Comparison of ENCODE assay signal across 13 cellular contexts in genomic region chr3:168116279-168116678, GRCh38. TPM values are rescaled to one million over a fixed set of nuclear protein-coding genes. Genes with fewer than 3 reads are reported as not detected.
DNase-seq lines count a peak whose midpoint lies in the region; ATAC-seq and TF ChIP-seq lines count a peak whose summit lies in the region.
"Had no signal": no experiment of that assay in that cellular context is flagged by ENCODE, and none has a peak within 500 bp of the region (broad histone marks: within the 10 kb centered on the region; RNA-seq: fewer than 3 reads in every experiment).

No MANE protein-coding gene starts in this region.

- H3K27me3 ChIP-seq in left ventricle myocardium inferior (ENCODE audit: low read depth), result no peaks in the 10 kb centered on the region
- no peaks in the 10 kb centered on the region for H3K27me3 ChIP-seq in gastrocnemius medialis

- peaks cover 24% of the 10 kb centered on the region for H3K4me1 ChIP-seq in left ventricle myocardium inferior
- peaks cover 6 to 7% of the 10 kb centered on the region in 2 donors for H3K4me1 ChIP-seq in gastrocnemius medialis
- H3K4me1 ChIP-seq: parathyroid adenoma had no signal

- no peaks in the 10 kb centered on the region for H3K9me3 Mint-ChIP-seq in activated naive CD8-positive, alpha-beta T cell treated with anti-CD3 and anti-CD28 coated beads for 36 hours
- H3K9me3 Mint-ChIP-seq: activated T-helper 2 cell treated with anti-CD3 and anti-CD28 coated beads, Interferon-gamma antibody, Interleukin-2, Interleukin-4, amounts not matched to agents 10 μg/mL and 5 μg/mL and 100 μg/mL, durations not matched to agents 14 hours and 24 hours and 36 hours; CD4-positive, alpha-beta T cell had no signal

- H3K4me3 ChIP-seq in left ventricle myocardium inferior, result no peak overlapping the region
- no peak overlapping the region for H3K4me3 ChIP-seq in gastrocnemius medialis

- H3K27ac ChIP-seq in left ventricle myocardium inferior (replicated peaks), result peak overlapping the region; percentile 15
- no peak overlapping the region for H3K27ac ChIP-seq in gastrocnemius medialis
- H3K27ac ChIP-seq: parathyroid adenoma had no signal

- no peaks in the 10 kb centered on the region for H3K36me3 Mint-ChIP-seq in activated naive CD8-positive, alpha-beta T cell treated with anti-CD3 and anti-CD28 coated beads for 36 hours

- TF ChIP-seq CTCF in left ventricle myocardium inferior (IDR thresholded peaks at IDR 0.05; ENCODE audit: borderline replicate concordance) (no peak), gastrocnemius medialis (IDR thresholded peaks at IDR 0.05 in 4 of 5, conservative IDR thresholded peaks at IDR 0.05 in 1 of 5) (no peak)

- H3K36me3 ChIP-seq in left ventricle myocardium inferior (no peaks in the 10 kb centered on the region), gastrocnemius medialis (no peaks in the 10 kb centered on the region)

- no peak overlapping the region for H3K4me3 Mint-ChIP-seq in activated naive CD8-positive, alpha-beta T cell treated with anti-CD3 and anti-CD28 coated beads for 36 hours
- H3K4me3 Mint-ChIP-seq: CD4-positive, alpha-beta T cell had no signal

- peak; percentile 45 to 73 for ATAC-seq in gastrocnemius medialis
- no peak for ATAC-seq in HG03280 (IDR thresholded peaks at IDR 0.05; ENCODE audit: unreplicated experiment)

- in situ Hi-C loops in gastrocnemius medialis (cut with MboI; ENCODE audit: low sequenced_read_pairs in 4 of 4), result no loop called here

- H3K4me1 Mint-ChIP-seq in activated naive CD8-positive, alpha-beta T cell treated with anti-CD3 and anti-CD28 coated beads for 36 hours, result no peaks in the 10 kb centered on the region

- peak; percentile 45 for DNase-seq in M059J (ENCODE audit: low read depth)
- DNase-seq in astrocyte of the hippocampus (ENCODE audit: low read depth, low spot score), result peak; percentile 49
- peak; percentile 57 for DNase-seq in left ventricle myocardium inferior
- DNase-seq in gastrocnemius medialis, result peak in 1 of 2 donors; percentile 52
- DNase-seq in stimulated activated naive CD4-positive, alpha-beta T cell treated with Interleukin-2 at 50 U/mL for 16 hours (lab: John Stamatoyannopoulos, UW), result no peak
- DNase-seq in activated naive CD8-positive, alpha-beta T cell treated with anti-CD3 and anti-CD28 coated beads for 36 hours, result no peak
- no peak for DNase-seq in activated CD4-positive, alpha-beta T cell treated with anti-CD3 and anti-CD28 coated beads for 4 hours
- DNase-seq: activated CD4-positive, alpha-beta T cell treated with anti-CD3 and anti-CD28 coated beads, Interleukin-2, amount 50 U/mL, for 1 hour; CD4-positive, alpha-beta T cell; foreskin melanocyte had no signal

- no peaks in the 10 kb centered on the region for H3K27me3 Mint-ChIP-seq in activated naive CD8-positive, alpha-beta T cell treated with anti-CD3 and anti-CD28 coated beads for 36 hours
- H3K27me3 Mint-ChIP-seq: CD4-positive, alpha-beta T cell had no signal

- intact Hi-C loops in left ventricle myocardium inferior (cut with micrococcal nuclease), result no loop called here
- intact Hi-C loops in gastrocnemius medialis (cut with DNase I; ENCODE audit: low total_unique reads), result no loop called here

- TF ChIP-seq POLR2A in gastrocnemius medialis (IDR thresholded peaks at IDR 0.05), result no peak

- H3K27ac Mint-ChIP-seq in activated naive CD8-positive, alpha-beta T cell treated with anti-CD3 and anti-CD28 coated beads for 36 hours, result no peak overlapping the region
- H3K27ac Mint-ChIP-seq: activated T-helper 2 cell treated with anti-CD3 and anti-CD28 coated beads, Interferon-gamma antibody, Interleukin-2, Interleukin-4, amounts not matched to agents 10 μg/mL and 5 μg/mL and 100 μg/mL, durations not matched to agents 14 hours and 24 hours and 36 hours; CD4-positive, alpha-beta T cell had no signal

- no peaks in the 10 kb centered on the region for H3K9me3 ChIP-seq in left ventricle myocardium inferior (replicated peaks)
- H3K9me3 ChIP-seq in gastrocnemius medialis, result no peaks in the 10 kb centered on the region

RNA-seq across cellular contexts. Expression of gene GOLIM4, which starts 20.6 kb away (rescaled TPM):
- total RNA-seq in M059J (2014; rRNA removed; shearing (Covaris generic)), result 34.4 and 47.4 TPM in 2 replicates
- 74.8 TPM for total RNA-seq in left ventricle myocardium inferior
- 10 to 100 TPM; 13.0 to 20.8 (median 17.8) TPM for total RNA-seq in gastrocnemius medialis
- 1 to 10 TPM; 6.1 to 6.5 TPM for total RNA-seq in activated naive CD8-positive, alpha-beta T cell treated with anti-CD3 and anti-CD28 coated beads for 36 hours

Comparison
In these comparisons a context has a peak if more than half of its experiments do, and no peak if none do; other contexts are left out.
1. DNase-seq: peak in M059J (single experiment), astrocyte of the hippocampus (single experiment) and left ventricle myocardium inferior (single experiment); none in stimulated activated naive CD4-positive, alpha-beta T cell treated with Interleukin-2 at 50 U/mL for 16 hours (single experiment), activated naive CD8-positive, alpha-beta T cell treated with anti-CD3 and anti-CD28 coated beads for 36 hours (single experiment) and activated CD4-positive, alpha-beta T cell treated with anti-CD3 and anti-CD28 coated beads for 4 hours (0 of 2).